Comparison of ENCODE assay signal across 1 cellular context in the genomic region with DNA sequence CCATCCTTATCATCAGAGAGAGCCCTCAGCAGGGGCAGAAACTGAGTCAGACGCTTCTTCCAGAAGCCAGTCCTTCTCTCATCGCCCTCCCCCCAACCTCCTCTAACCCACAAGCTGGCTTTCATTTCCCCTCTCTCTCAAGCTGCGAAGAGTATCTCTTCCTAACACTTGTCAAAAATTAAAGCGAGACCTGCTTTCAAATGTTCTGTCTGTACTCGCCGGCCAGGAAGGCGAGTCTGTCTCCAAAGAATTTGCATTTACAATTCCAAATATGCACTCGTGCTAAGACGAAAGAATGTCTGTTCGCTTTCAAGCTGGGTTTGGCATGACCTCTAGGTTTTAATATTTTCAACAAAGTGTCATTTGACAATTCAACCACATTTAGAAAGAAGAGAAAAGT.
TF ChIP-seq lines count a peak whose summit lies in the region.

No MANE protein-coding gene starts in this region.

TF ChIP-seq in SK-N-SH, 30 proteins besides CTCF, POLR2A, EP300 and RAD21 (continued from another document):
- TF ChIP-seq, protein P1, sequence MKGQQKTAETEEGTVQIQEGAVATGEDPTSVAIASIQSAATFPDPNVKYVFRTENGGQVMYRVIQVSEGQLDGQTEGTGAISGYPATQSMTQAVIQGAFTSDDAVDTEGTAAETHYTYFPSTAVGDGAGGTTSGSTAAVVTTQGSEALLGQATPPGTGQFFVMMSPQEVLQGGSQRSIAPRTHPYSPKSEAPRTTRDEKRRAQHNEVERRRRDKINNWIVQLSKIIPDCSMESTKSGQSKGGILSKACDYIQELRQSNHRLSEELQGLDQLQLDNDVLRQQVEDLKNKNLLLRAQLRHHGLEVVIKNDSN (IDR thresholded peaks at IDR 0.05; ENCODE audit: borderline replicate concordance, low read depth) = no peak
- TF ChIP-seq, protein P2, sequence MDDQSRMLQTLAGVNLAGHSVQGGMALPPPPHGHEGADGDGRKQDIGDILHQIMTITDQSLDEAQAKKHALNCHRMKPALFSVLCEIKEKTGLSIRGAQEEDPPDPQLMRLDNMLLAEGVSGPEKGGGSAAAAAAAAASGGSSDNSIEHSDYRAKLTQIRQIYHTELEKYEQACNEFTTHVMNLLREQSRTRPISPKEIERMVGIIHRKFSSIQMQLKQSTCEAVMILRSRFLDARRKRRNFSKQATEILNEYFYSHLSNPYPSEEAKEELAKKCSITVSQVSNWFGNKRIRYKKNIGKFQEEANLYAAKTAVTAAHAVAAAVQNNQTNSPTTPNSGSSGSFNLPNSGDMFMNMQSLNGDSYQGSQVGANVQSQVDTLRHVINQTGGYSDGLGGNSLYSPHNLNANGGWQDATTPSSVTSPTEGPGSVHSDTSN (IDR thresholded peaks at IDR 0.05) = no peak
TF ChIP-seq in SK-N-SH: peak in this region for 0.
